Comparison of ENCODE assay signal across 8 cellular contexts in genomic region chr20:5120189-5120484, GRCh38. TPM values are rescaled to one million over a fixed set of nuclear protein-coding genes. Genes with fewer than 3 reads are reported as not detected.
A peak's percentile ranks its signal among the peaks of the same experiment; 100 is the strongest.
DNase-seq lines count a peak whose midpoint lies in the region; ATAC-seq and TF ChIP-seq lines count a peak whose summit lies in the region.

No MANE protein-coding gene starts in this region.

- peaks cover 22% of the 10 kb centered on the region for H3K36me3 ChIP-seq in skeletal muscle satellite cell (ENCODE audit: insufficient read depth, low read length)

- H3K4me1 ChIP-seq in foreskin keratinocyte (peaks cover 5% of the 10 kb centered on the region), skeletal muscle satellite cell (ENCODE audit: control insufficient read depth, insufficient read depth, low read length) (peaks cover 12% of the 10 kb centered on the region)

- peak; percentile 74 for TF ChIP-seq POLR2A in GM19099 (IDR thresholded peaks at IDR 0.05; ENCODE audit: extremely low read depth, insufficient read length, low read depth)

- peak overlapping the region; percentile 78 for H3K9ac ChIP-seq in skeletal muscle satellite cell (ENCODE audit: low read depth, low read length)

- H3K9me3 ChIP-seq in skeletal muscle satellite cell (replicated peaks; ENCODE audit: low read length): no peaks in the 10 kb centered on the region

- no peak for DNase-seq in foreskin keratinocyte
- DNase-seq in SKM-1 treated with dmso at 0.1 percent for 144 hours (lab: John Stamatoyannopoulos, UW; ENCODE audit: unreplicated experiment): no peak
- no peak for DNase-seq in iPS-NIHi7 (ENCODE audit: extremely low spot score)
- DNase-seq in NCI-H446 (lab: John Stamatoyannopoulos, UW): no peak

- peak overlapping the region; percentile 89 for H3K4me2 ChIP-seq in skeletal muscle satellite cell (ENCODE audit: low read length)

- H3K27ac ChIP-seq in VCaP (peak overlapping the region; percentile 79), foreskin keratinocyte (peak overlapping the region; percentile 3)

- ATAC-seq in foreskin keratinocyte (no peak), GM19328 (IDR thresholded peaks at IDR 0.05; ENCODE audit: unreplicated experiment) (no peak)

- TF ChIP-seq CTCF in VCaP (conservative IDR thresholded peaks at IDR 0.05) (no peak), foreskin keratinocyte (conservative IDR thresholded peaks at IDR 0.05) (no peak)

- peak overlapping the region; percentile 87 for H3K4me3 ChIP-seq in skeletal muscle satellite cell (ENCODE audit: low read length)

- H3K27me3 ChIP-seq in foreskin keratinocyte: no peaks in the 10 kb centered on the region
- no peaks in the 10 kb centered on the region for H3K27me3 ChIP-seq in skeletal muscle satellite cell (ENCODE audit: control insufficient read depth, insufficient read depth, low read length)

RNA-seq across cellular contexts. Expression of gene PCNA, which starts 0.4 kb away (rescaled TPM):
- total RNA-seq in foreskin keratinocyte: 222 and 256 TPM in 2 replicates
- polyA plus RNA-seq in foreskin keratinocyte: 209 and 255 TPM in 2 replicates
- total RNA-seq in skeletal muscle satellite cell (2012; rRNA removed): 183 and 194 TPM in 2 replicates

RNA-seq across cellular contexts. Expression of gene CDS2, which starts 6.7 kb away (rescaled TPM):
- total RNA-seq in foreskin keratinocyte: 22.6 and 25.2 TPM in 2 replicates
- 14.0 and 15.9 TPM in 2 replicates for polyA plus RNA-seq in foreskin keratinocyte
- 18.3 and 21.0 TPM in 2 replicates for total RNA-seq in skeletal muscle satellite cell (2012; rRNA removed)

RNA-seq across cellular contexts. Expression of gene TMEM230, which starts 7.3 kb away (rescaled TPM):
- total RNA-seq in foreskin keratinocyte: 84.7 and 110 TPM in 2 replicates
- 84.0 and 101 TPM in 2 replicates for polyA plus RNA-seq in foreskin keratinocyte
- 89.7 and 117 TPM in 2 replicates for total RNA-seq in skeletal muscle satellite cell (2012; rRNA removed)
